ENCODE assay signal across 8 cellular contexts in genomic region chr17:11772031-11772430, GRCh38.
"Had no signal": no experiment of that assay in that cellular context is flagged by ENCODE, and none has a peak within 500 bp of the region (broad histone marks: within the 10 kb centered on the region; RNA-seq: fewer than 3 reads in every experiment).

No MANE protein-coding gene starts in this region.

- DNase-seq: H9, HCEC 1CT, IMR-90 had no signal

- H3K4me3 ChIP-seq: GM23338, K562 had no signal

- FAIRE-seq: H1, H54, HTR-8/SVneo, K562 had no signal

- H3K4me1 Mint-ChIP-seq: GM23338, H9 had no signal

- H3K4me3 Mint-ChIP-seq: GM23338, H9 had no signal

- H3K27ac Mint-ChIP-seq: GM23338, H9 had no signal
